In genomic region chr11:33734441-33735165, GRCh38 we compare ENCODE assay signal across 2 cellular contexts.
TF ChIP-seq lines count a peak whose summit lies in the region.

No MANE protein-coding gene starts in this region.

TF ChIP-seq in SK-N-SH, 30 proteins besides CTCF, POLR2A, EP300 and RAD21 (continued from another document):
- TF ChIP-seq ZBTB33 (IDR thresholded peaks at IDR 0.05; ENCODE audit: borderline replicate concordance, low read depth) (no peak), TCF12 (IDR thresholded peaks at IDR 0.05) (no peak), REST (IDR thresholded peaks at IDR 0.05; ENCODE audit: low read depth, low read length) (no peak), YY1 (IDR thresholded peaks at IDR 0.05; ENCODE audit: low read depth) (no peak), FOSL2 (IDR thresholded peaks at IDR 0.05; ENCODE audit: borderline replicate concordance, low read depth) (no peak), SIN3A (IDR thresholded peaks at IDR 0.05; ENCODE audit: borderline replicate concordance, low read depth, low read length) (no peak), MAX (IDR thresholded peaks at IDR 0.05; ENCODE audit: low read depth) (no peak), SMC3 (IDR thresholded peaks at IDR 0.05; ENCODE audit: low read depth, low read length) (no peak), TAF1 (IDR thresholded peaks at IDR 0.05; ENCODE audit: borderline replicate concordance, low read depth, low read length) (no peak), USF2 (IDR thresholded peaks at IDR 0.05; ENCODE audit: borderline replicate concordance, low read depth, low read length) (no peak), FOXM1 (IDR thresholded peaks at IDR 0.05; ENCODE audit: low read depth) (no peak), PBX3 (IDR thresholded peaks at IDR 0.05) (no peak), GATA2 (CRISPR knock-in tag; IDR thresholded peaks at IDR 0.05) (no peak), RXRA (IDR thresholded peaks at IDR 0.05; ENCODE audit: borderline replicate concordance, low read depth) (no peak), FOXJ3 (CRISPR knock-in tag; IDR thresholded peaks at IDR 0.05) (no peak), POLR2AphosphoS5 (IDR thresholded peaks at IDR 0.05; ENCODE audit: low read depth, low read length) (no peak), CHD2 (IDR thresholded peaks at IDR 0.05; ENCODE audit: low read length, partially characterized antibody) (no peak)

TF ChIP-seq in SK-N-SH treated with all-trans-retinoic acid at 6 μM for 48 hours, 23 proteins besides CTCF, POLR2A, EP300 and RAD21 (continued from another document):
- TF ChIP-seq CREB5 (CRISPR knock-in tag; IDR thresholded peaks at IDR 0.05; ENCODE audit: low read depth) = no peak
- TF ChIP-seq ARNTL (CRISPR knock-in tag; IDR thresholded peaks at IDR 0.05; ENCODE audit: borderline replicate concordance, low read depth) = no peak
- no peak for TF ChIP-seq CSRNP3 (CRISPR knock-in tag; IDR thresholded peaks at IDR 0.05)
- no peak for TF ChIP-seq SNAI2 (CRISPR knock-in tag; IDR thresholded peaks at IDR 0.05)
- no peak for TF ChIP-seq ZFP3 (CRISPR knock-in tag; IDR thresholded peaks at IDR 0.05)
- no peak for TF ChIP-seq RARB (CRISPR knock-in tag; IDR thresholded peaks at IDR 0.05)
- TF ChIP-seq TSHZ2 (CRISPR knock-in tag; IDR thresholded peaks at IDR 0.05) = no peak
- no peak for TF ChIP-seq ZC3H10 (CRISPR knock-in tag; IDR thresholded peaks at IDR 0.05)
